In genomic region chr3:121545564-121546455, GRCh38 we compare ENCODE assay signal across 8 cellular contexts. TPM values are rescaled to one million over a fixed set of nuclear protein-coding genes. Genes with fewer than 3 reads are reported as not detected.
DNase-seq lines count a peak whose midpoint lies in the region; ATAC-seq and TF ChIP-seq lines count a peak whose summit lies in the region.

Gene POLQ, minus strand, starts transcription at chr3:121545988. Its CDS starts 111 bp downstream, at chr3:121545877.

- peak within 1 kb of the TSS; percentile 82 to 86 for H3K4me3 Mint-ChIP-seq in effector memory CD8-positive, alpha-beta T cell
- H3K4me3 Mint-ChIP-seq in memory B cell, result peak within 1 kb of the TSS; percentile 79

- CTCF ChIA-PET in activated CD8-positive, alpha-beta memory T cell treated with anti-CD3 and anti-CD28 coated beads for 36 hours (lab: Charles Lee), result interaction anchor here (0.9 to 1.9 kb wide), 6 partner anchors 713 to 1783 kb away, joined by 3 to 5 read pairs (median 3); partner anchors contain the start of genes FAM162A and MIX23

- H3K4me1 Mint-ChIP-seq in effector memory CD8-positive, alpha-beta T cell (ENCODE audit: low read depth in 2 of 2), result peaks cover 11 to 13% of the 10 kb centered on the region in 2 donors
- H3K4me1 Mint-ChIP-seq in memory B cell, result peaks cover 17% of the 10 kb centered on the region

- POLR2A ChIA-PET in activated CD8-positive, alpha-beta memory T cell treated with anti-CD3 and anti-CD28 coated beads for 36 hours (lab: Charles Lee), result interaction anchor here (0.7 to 0.9 kb wide), 4 partner anchors 56 to 837 kb away, joined by 3 to 5 read pairs (median 4); partner anchors contain the start of genes HCLS1 and MIX23

- no peaks in the 10 kb centered on the region for H3K27me3 Mint-ChIP-seq in effector memory CD8-positive, alpha-beta T cell
- no peaks in the 10 kb centered on the region for H3K27me3 Mint-ChIP-seq in memory B cell

- no peaks in the 10 kb centered on the region for H3K9me3 Mint-ChIP-seq in effector memory CD8-positive, alpha-beta T cell
- H3K9me3 Mint-ChIP-seq in memory B cell, result no peaks in the 10 kb centered on the region

- peak; percentile 81 for DNase-seq in CMK (ENCODE audit: low read depth)
- peak; percentile 90 for DNase-seq in GM20000 (ENCODE audit: low spot score)
- DNase-seq in HT-29 (ENCODE audit: low spot score), result peak; percentile 98
- DNase-seq in NOMO-1 (lab: John Stamatoyannopoulos, UW; ENCODE audit: unreplicated experiment in 2 of 2), result peak; percentile 91 to 97
- peak; percentile 84 to 88 (median 88) for DNase-seq in effector memory CD8-positive, alpha-beta T cell
- peak; percentile 79 to 82 for DNase-seq in memory B cell (ENCODE audit: low spot score in 2 of 2)
- peak; percentile 69 for DNase-seq in stimulated activated CD8-positive, alpha-beta memory T cell treated with anti-CD3 and anti-CD28 coated beads, Interleukin-12 subunit alpha, Interleukin-12 subunit beta, amount 100 ng/mL, for 24 hours (ENCODE audit: extremely low read depth)

- peak; percentile 99 for ATAC-seq in effector memory CD8-positive, alpha-beta T cell (replicated peaks)
- ATAC-seq in memory B cell (ENCODE audit: low read depth), result peak; percentile 97

- TF ChIP-seq CTCF in GM20000 (IDR thresholded peaks at IDR 0.05; ENCODE audit: extremely low read depth, missing control alignments), result no peak

- H3K36me3 Mint-ChIP-seq in effector memory CD8-positive, alpha-beta T cell (ENCODE audit: insufficient read depth), result peaks cover 5% of the 10 kb centered on the region
- H3K36me3 Mint-ChIP-seq in memory B cell, result no peaks in the 10 kb centered on the region

- peak within 1 kb of the TSS; percentile 94 to 95 for H3K27ac Mint-ChIP-seq in effector memory CD8-positive, alpha-beta T cell
- peak within 1 kb of the TSS; percentile 87 for H3K27ac Mint-ChIP-seq in memory B cell

RNA-seq across cellular contexts. Expression of gene POLQ, which starts in this region (rescaled TPM):
- 8.7 and 12.4 TPM in 2 replicates for total RNA-seq in HT-29 (2014; rRNA removed; shearing (Covaris generic))
- 10 to 100 TPM; 19.4 to 19.8 TPM for total RNA-seq in activated CD8-positive, alpha-beta memory T cell treated with anti-CD3 and anti-CD28 coated beads for 36 hours

Comparison
In these comparisons a context has a peak if more than half of its experiments do, and no peak if none do; other contexts are left out.
1. Peak in every context shown above with its lines: DNase-seq and ATAC-seq.